In the genomic region with DNA sequence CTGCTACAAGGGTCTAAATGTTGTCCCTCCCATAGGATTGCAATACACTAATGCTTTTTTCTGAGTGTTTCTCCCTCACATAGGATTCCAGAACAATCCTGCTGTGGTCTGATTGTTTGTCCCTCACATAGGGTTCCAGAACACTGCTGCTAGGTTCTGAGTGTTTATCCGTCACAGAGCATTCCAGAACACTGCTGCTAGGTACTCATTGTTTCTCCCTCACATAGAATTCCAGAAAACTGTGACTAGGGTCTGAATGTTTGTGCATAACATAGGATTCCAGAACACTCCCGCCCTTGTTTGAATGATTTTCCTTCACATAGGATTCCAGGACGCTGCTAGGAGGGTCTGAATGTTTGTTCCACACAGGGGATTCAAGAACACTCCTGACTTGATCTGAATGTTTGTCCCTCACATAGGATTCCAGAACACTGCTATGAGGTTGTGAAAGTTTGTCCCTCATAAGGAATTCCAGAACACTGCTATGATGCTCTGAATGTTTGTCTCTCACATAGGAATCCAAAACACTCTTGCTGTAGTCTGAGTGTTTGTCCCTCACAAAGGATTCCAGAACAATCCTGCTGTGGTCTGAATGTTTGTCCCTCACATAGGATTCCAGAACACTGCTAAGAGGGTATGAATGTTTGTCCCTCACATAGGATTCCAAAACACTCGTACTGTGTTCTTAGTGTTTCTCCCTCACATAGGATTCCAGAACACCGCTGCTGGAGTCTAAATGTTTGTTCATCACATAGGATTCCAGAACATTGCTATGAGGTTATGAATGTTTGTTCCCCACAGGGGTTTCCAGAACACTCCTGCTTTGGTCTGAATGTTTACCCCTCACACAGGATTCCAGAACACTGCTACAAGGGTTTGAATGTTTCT, we compare ENCODE assay signal across 1 cellular context.
TF ChIP-seq lines count a peak whose summit lies in the region.

No MANE protein-coding gene starts in this region.

TF ChIP-seq in GM23338, 12 proteins besides CTCF, POLR2A, EP300 and RAD21 (continued from another document):
- TF ChIP-seq, protein P1, sequence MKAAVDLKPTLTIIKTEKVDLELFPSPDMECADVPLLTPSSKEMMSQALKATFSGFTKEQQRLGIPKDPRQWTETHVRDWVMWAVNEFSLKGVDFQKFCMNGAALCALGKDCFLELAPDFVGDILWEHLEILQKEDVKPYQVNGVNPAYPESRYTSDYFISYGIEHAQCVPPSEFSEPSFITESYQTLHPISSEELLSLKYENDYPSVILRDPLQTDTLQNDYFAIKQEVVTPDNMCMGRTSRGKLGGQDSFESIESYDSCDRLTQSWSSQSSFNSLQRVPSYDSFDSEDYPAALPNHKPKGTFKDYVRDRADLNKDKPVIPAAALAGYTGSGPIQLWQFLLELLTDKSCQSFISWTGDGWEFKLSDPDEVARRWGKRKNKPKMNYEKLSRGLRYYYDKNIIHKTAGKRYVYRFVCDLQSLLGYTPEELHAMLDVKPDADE (IDR thresholded peaks at IDR 0.05) = no peak
- TF ChIP-seq EZH2 (IDR thresholded peaks at IDR 0.05; ENCODE audit: low read depth, unreplicated experiment) = no peak
- TF ChIP-seq, protein P2, sequence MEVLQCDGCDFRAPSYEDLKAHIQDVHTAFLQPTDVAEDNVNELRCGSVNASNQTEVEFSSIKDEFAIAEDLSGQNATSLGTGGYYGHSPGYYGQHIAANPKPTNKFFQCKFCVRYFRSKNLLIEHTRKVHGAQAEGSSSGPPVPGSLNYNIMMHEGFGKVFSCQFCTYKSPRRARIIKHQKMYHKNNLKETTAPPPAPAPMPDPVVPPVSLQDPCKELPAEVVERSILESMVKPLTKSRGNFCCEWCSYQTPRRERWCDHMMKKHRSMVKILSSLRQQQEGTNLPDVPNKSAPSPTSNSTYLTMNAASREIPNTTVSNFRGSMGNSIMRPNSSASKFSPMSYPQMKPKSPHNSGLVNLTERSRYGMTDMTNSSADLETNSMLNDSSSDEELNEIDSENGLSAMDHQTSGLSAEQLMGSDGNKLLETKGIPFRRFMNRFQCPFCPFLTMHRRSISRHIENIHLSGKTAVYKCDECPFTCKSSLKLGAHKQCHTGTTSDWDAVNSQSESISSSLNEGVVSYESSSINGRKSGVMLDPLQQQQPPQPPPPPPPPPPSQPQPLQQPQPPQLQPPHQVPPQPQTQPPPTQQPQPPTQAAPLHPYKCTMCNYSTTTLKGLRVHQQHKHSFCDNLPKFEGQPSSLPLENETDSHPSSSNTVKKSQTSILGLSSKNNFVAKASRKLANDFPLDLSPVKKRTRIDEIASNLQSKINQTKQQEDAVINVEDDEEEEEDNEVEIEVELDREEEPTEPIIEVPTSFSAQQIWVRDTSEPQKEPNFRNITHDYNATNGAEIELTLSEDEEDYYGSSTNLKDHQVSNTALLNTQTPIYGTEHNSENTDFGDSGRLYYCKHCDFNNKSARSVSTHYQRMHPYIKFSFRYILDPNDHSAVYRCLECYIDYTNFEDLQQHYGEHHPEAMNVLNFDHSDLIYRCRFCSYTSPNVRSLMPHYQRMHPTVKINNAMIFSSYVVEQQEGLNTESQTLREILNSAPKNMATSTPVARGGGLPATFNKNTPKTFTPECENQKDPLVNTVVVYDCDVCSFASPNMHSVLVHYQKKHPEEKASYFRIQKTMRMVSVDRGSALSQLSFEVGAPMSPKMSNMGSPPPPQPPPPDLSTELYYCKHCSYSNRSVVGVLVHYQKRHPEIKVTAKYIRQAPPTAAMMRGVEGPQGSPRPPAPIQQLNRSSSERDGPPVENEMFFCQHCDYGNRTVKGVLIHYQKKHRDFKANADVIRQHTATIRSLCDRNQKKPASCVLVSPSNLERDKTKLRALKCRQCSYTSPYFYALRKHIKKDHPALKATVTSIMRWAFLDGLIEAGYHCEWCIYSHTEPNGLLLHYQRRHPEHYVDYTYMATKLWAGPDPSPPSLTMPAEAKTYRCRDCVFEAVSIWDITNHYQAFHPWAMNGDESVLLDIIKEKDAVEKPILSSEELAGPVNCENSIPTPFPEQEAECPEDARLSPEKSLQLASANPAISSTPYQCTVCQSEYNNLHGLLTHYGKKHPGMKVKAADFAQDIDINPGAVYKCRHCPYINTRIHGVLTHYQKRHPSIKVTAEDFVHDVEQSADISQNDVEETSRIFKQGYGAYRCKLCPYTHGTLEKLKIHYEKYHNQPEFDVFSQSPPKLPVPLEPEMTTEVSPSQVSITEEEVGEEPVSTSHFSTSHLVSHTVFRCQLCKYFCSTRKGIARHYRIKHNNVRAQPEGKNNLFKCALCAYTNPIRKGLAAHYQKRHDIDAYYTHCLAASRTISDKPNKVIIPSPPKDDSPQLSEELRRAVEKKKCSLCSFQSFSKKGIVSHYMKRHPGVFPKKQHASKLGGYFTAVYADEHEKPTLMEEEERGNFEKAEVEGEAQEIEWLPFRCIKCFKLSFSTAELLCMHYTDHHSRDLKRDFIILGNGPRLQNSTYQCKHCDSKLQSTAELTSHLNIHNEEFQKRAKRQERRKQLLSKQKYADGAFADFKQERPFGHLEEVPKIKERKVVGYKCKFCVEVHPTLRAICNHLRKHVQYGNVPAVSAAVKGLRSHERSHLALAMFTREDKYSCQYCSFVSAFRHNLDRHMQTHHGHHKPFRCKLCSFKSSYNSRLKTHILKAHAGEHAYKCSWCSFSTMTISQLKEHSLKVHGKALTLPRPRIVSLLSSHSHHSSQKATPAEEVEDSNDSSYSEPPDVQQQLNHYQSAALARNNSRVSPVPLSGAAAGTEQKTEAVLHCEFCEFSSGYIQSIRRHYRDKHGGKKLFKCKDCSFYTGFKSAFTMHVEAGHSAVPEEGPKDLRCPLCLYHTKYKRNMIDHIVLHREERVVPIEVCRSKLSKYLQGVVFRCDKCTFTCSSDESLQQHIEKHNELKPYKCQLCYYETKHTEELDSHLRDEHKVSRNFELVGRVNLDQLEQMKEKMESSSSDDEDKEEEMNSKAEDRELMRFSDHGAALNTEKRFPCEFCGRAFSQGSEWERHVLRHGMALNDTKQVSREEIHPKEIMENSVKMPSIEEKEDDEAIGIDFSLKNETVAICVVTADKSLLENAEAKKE (CRISPR knock-in tag; IDR thresholded peaks at IDR 0.05) = no peak
- TF ChIP-seq ZNF114 (CRISPR knock-in tag; IDR thresholded peaks at IDR 0.05) = no peak
